Comparison of ENCODE assay signal across 27 cellular contexts in genomic region chr16:15881794-15882379, GRCh38. TPM values are rescaled to one million over a fixed set of nuclear protein-coding genes. Genes with fewer than 3 reads are reported as not detected.
"Had no signal": no experiment of that assay in that cellular context is flagged by ENCODE, and none has a peak within 500 bp of the region (broad histone marks: within the 10 kb centered on the region; RNA-seq: fewer than 3 reads in every experiment).

No MANE protein-coding gene starts in this region.

- H3K4me3 ChIP-seq: cardiac muscle cell had no signal

- H3K4me2 ChIP-seq: KMS-11 had no signal

- H3K27ac ChIP-seq: brain microvascular endothelial cell, cardiac muscle cell, KMS-11 had no signal

- FAIRE-seq: TTC549 had no signal

- H3K4me3 Mint-ChIP-seq: activated B cell treated with CpG ODN at 0.5 μM for 24 hours; activated CD4-positive, alpha-beta T cell treated with anti-CD3 and anti-CD28 coated beads, Interleukin-2, amount 10 ng/mL, durations not matched to agents 24 days and 14 days; activated naive CD4-positive, alpha-beta T cell treated with anti-CD3 and anti-CD28 coated beads, Interleukin-2, amount 10 ng/mL, durations not matched to agents 7 days and 5 days; activated naive CD8-positive, alpha-beta T cell treated with anti-CD3 and anti-CD28 coated beads for 36 hours; activated T-cell treated with anti-CD3 and anti-CD28 coated beads, Interleukin-2, amount 50 U/mL, for 72 hours; T-cell had no signal

- ATAC-seq: activated T-cell treated with anti-CD3 and anti-CD28 coated beads, Interleukin-2, amount 50 U/mL, for 72 hours; Panc1; T-cell had no signal

- DNase-seq: activated B cell treated with CpG ODN at 0.5 μM for 24 hours; activated CD4-positive, alpha-beta T cell treated with anti-CD3 and anti-CD28 coated beads for 1 hour; activated CD4-positive, alpha-beta T cell treated with anti-CD3 and anti-CD28 coated beads, Interleukin-2, amount 10 ng/mL, durations not matched to agents 24 days and 14 days; activated CD4-positive, alpha-beta T cell treated with anti-CD3 and anti-CD28 coated beads, Interleukin-2, amount 50 U/mL, for 48 hours; activated gamma-delta T cell treated with Interleukin-2 at 50 U/mL for 16 hours; activated naive CD4-positive, alpha-beta T cell treated with anti-CD3 and anti-CD28 coated beads, Interleukin-2, amount 10 ng/mL, durations not matched to agents 7 days and 5 days; activated naive CD8-positive, alpha-beta T cell treated with anti-CD3 and anti-CD28 coated beads for 36 hours; activated T-cell treated with anti-CD3 and anti-CD28 coated beads, Interleukin-2, amount 50 U/mL, for 72 hours; brain microvascular endothelial cell; cerebellar nuclear complex; NCI-H1092; NCI-H1417; NCI-H1930; NCI-H345; NCI-H510A; NCI-H526 treated with DMSO at 0.1 percent for 48 hours; NCI-H82; SHP77 treated with DMSO at 0.1 percent for 48 hours; T-cell; T-helper 2 cell; T1000 had no signal

- H3K27ac Mint-ChIP-seq: activated B cell treated with CpG ODN at 0.5 μM for 24 hours; activated CD4-positive, alpha-beta T cell treated with anti-CD3 and anti-CD28 coated beads, Interleukin-2, amount 10 ng/mL, durations not matched to agents 24 days and 14 days; activated naive CD4-positive, alpha-beta T cell treated with anti-CD3 and anti-CD28 coated beads, Interleukin-2, amount 10 ng/mL, durations not matched to agents 7 days and 5 days; activated naive CD8-positive, alpha-beta T cell treated with anti-CD3 and anti-CD28 coated beads for 36 hours; activated T-helper 2 cell treated with anti-CD3 and anti-CD28 coated beads, Interferon-gamma antibody, Interleukin-2, Interleukin-4, amounts not matched to agents 10 μg/mL and 5 μg/mL and 100 μg/mL, durations not matched to agents 14 hours and 24 hours and 36 hours; T-cell had no signal

- H3K27me3 Mint-ChIP-seq: activated B cell treated with CpG ODN at 0.5 μM for 24 hours; activated CD4-positive, alpha-beta T cell treated with anti-CD3 and anti-CD28 coated beads, Interleukin-2, amount 10 ng/mL, durations not matched to agents 24 days and 14 days; activated naive CD4-positive, alpha-beta T cell treated with anti-CD3 and anti-CD28 coated beads, Interleukin-2, amount 10 ng/mL, durations not matched to agents 7 days and 5 days; activated naive CD8-positive, alpha-beta T cell treated with anti-CD3 and anti-CD28 coated beads for 36 hours; T-cell had no signal

- H3K9ac ChIP-seq: KMS-11 had no signal

- H3K9me3 Mint-ChIP-seq: activated B cell treated with CpG ODN at 0.5 μM for 24 hours; activated CD4-positive, alpha-beta T cell treated with anti-CD3 and anti-CD28 coated beads, Interleukin-2, amount 10 ng/mL, durations not matched to agents 24 days and 14 days; activated naive CD4-positive, alpha-beta T cell treated with anti-CD3 and anti-CD28 coated beads, Interleukin-2, amount 10 ng/mL, durations not matched to agents 7 days and 5 days; activated naive CD8-positive, alpha-beta T cell treated with anti-CD3 and anti-CD28 coated beads for 36 hours; activated T-cell treated with anti-CD3 and anti-CD28 coated beads, Interleukin-2, amount 50 U/mL, for 72 hours; activated T-helper 2 cell treated with anti-CD3 and anti-CD28 coated beads, Interferon-gamma antibody, Interleukin-2, Interleukin-4, amounts not matched to agents 10 μg/mL and 5 μg/mL and 100 μg/mL, durations not matched to agents 14 hours and 24 hours and 36 hours; T-cell had no signal

RNA-seq across cellular contexts. Expression of gene MYH11, which starts 25.1 kb away (rescaled TPM):
- total RNA-seq: activated CD4-positive, alpha-beta T cell treated with anti-CD3 and anti-CD28 coated beads, Interleukin-2, amount 10 ng/mL, durations not matched to agents 24 days and 14 days; activated naive CD8-positive, alpha-beta T cell treated with anti-CD3 and anti-CD28 coated beads for 36 hours; activated T-cell treated with anti-CD3 and anti-CD28 coated beads, Interleukin-2, amount 50 U/mL, for 72 hours; activated T-helper 2 cell treated with anti-CD3 and anti-CD28 coated beads, Interferon-gamma antibody, Interleukin-2, Interleukin-4, amounts not matched to agents 10 μg/mL and 5 μg/mL and 100 μg/mL, durations not matched to agents 14 hours and 24 hours and 36 hours; MCF 10A had no signal
